ENCODE assay signal across 8 cellular contexts in genomic region chr7:93147358-93147757, GRCh38. TPM values are rescaled to one million over a fixed set of nuclear protein-coding genes. Genes with fewer than 3 reads are reported as not detected.
DNase-seq lines count a peak whose midpoint lies in the region; ATAC-seq, FAIRE-seq and TF ChIP-seq lines count a peak whose summit lies in the region.

No MANE protein-coding gene starts in this region.

- ATAC-seq in GM21515 (IDR thresholded peaks at IDR 0.05; ENCODE audit: unreplicated experiment): peak; percentile 81

- H3K27me3 ChIP-seq in KMS-11 (ENCODE audit: insufficient read depth, low read depth): no peaks in the 10 kb centered on the region

- H3K36me3 Mint-ChIP-seq in activated CD4-positive, alpha-beta T cell treated with anti-CD3 and anti-CD28 coated beads, Interleukin-2, amount 10 ng/mL, durations not matched to agents 24 days and 14 days (ENCODE audit: low read depth): peaks cover 23% of the 10 kb centered on the region
- peaks cover 21% of the 10 kb centered on the region for H3K36me3 Mint-ChIP-seq in osteocyte (ENCODE audit: unreplicated experiment)

- no peaks in the 10 kb centered on the region for H4K20me1 ChIP-seq in KMS-11 (ENCODE audit: insufficient read depth)

- H3K9ac ChIP-seq in KMS-11: peak overlapping the region; percentile 69

- no peaks in the 10 kb centered on the region for H3K27me3 Mint-ChIP-seq in activated CD4-positive, alpha-beta T cell treated with anti-CD3 and anti-CD28 coated beads, Interleukin-2, amount 10 ng/mL, durations not matched to agents 24 days and 14 days
- no peaks in the 10 kb centered on the region for H3K27me3 Mint-ChIP-seq in osteocyte (ENCODE audit: unreplicated experiment)

- H3K27ac ChIP-seq in KMS-11: peak overlapping the region; percentile 82

- H3K4me3 Mint-ChIP-seq in activated CD4-positive, alpha-beta T cell treated with anti-CD3 and anti-CD28 coated beads, Interleukin-2, amount 10 ng/mL, durations not matched to agents 24 days and 14 days: peak overlapping the region; percentile 95
- peak overlapping the region; percentile 79 for H3K4me3 Mint-ChIP-seq in osteocyte (ENCODE audit: unreplicated experiment)

- H3K4me1 Mint-ChIP-seq in activated CD4-positive, alpha-beta T cell treated with anti-CD3 and anti-CD28 coated beads, Interleukin-2, amount 10 ng/mL, durations not matched to agents 24 days and 14 days: peaks cover 40% of the 10 kb centered on the region
- H3K4me1 Mint-ChIP-seq in osteocyte (ENCODE audit: unreplicated experiment): peaks cover 41% of the 10 kb centered on the region

- peak overlapping the region; percentile 39 for H2AFZ ChIP-seq in KMS-11 (ENCODE audit: low read depth)

- peak overlapping the region; percentile 74 for H3K27ac Mint-ChIP-seq in activated CD4-positive, alpha-beta T cell treated with anti-CD3 and anti-CD28 coated beads, Interleukin-2, amount 10 ng/mL, durations not matched to agents 24 days and 14 days
- H3K27ac Mint-ChIP-seq in osteocyte (ENCODE audit: unreplicated experiment): peak overlapping the region; percentile 98

- peak overlapping the region; percentile 74 for H3K4me3 ChIP-seq in KMS-11 (IDR thresholded peaks at IDR 0.05; ENCODE audit: insufficient read depth, low read depth, low read length)
- H3K4me3 ChIP-seq in epithelial cell of esophagus (ENCODE audit: low read length): peak overlapping the region; percentile 0

- H3K79me2 ChIP-seq in KMS-11 (ENCODE audit: insufficient read depth, low read depth): peaks cover 22% of the 10 kb centered on the region; the same call in 1 of the 2 replicates

- peaks cover 3% of the 10 kb centered on the region; the same call in 1 of the 2 replicates for H3K36me3 ChIP-seq in KMS-11 (ENCODE audit: insufficient read depth)

- no peak for TF ChIP-seq CTCF in KMS-11 (conservative IDR thresholded peaks at IDR 0.05; ENCODE audit: low read depth, low read length)
- no peak for TF ChIP-seq CTCF in epithelial cell of esophagus (IDR thresholded peaks at IDR 0.05; ENCODE audit: insufficient read depth, low read depth, low read length, missing control alignments)
- no peak for TF ChIP-seq CTCF in osteocyte (IDR thresholded peaks at IDR 0.05)

- H3K4me2 ChIP-seq in KMS-11: peak overlapping the region; percentile 66

- intact Hi-C loops in activated CD4-positive, alpha-beta T cell treated with anti-CD3 and anti-CD28 coated beads, Interleukin-2, amount 10 ng/mL, durations not matched to agents 24 days and 14 days (cut with micrococcal nuclease): loop anchor here (2.0 kb wide), 1 partner anchor 85 kb away; the partner anchor contains the start of gene VPS50

- no peak for FAIRE-seq in H54 (lab: Jason Lieb, UNC)

- peaks cover 27% of the 10 kb centered on the region for H3K4me1 ChIP-seq in KMS-11 (ENCODE audit: low read depth, poor library complexity, severe bottlenecking)

- no peak for TF ChIP-seq POLR2A in H54 (IDR thresholded peaks at IDR 0.05; ENCODE audit: low read depth, low read length)

- H3K9me3 Mint-ChIP-seq in activated CD4-positive, alpha-beta T cell treated with anti-CD3 and anti-CD28 coated beads, Interleukin-2, amount 10 ng/mL, durations not matched to agents 24 days and 14 days: peaks cover 5% of the 10 kb centered on the region
- H3K9me3 Mint-ChIP-seq in osteocyte (ENCODE audit: unreplicated experiment): no peaks in the 10 kb centered on the region

- DNase-seq in ELF-1 (ENCODE audit: low read depth, low spot score) (peak; percentile 9), epithelial cell of esophagus (ENCODE audit: low read depth) (peak; percentile 21), osteocyte (ENCODE audit: extremely low spot score, unreplicated experiment) (no peak), H54 (ENCODE audit: insufficient read length, low spot score) (no peak), NCI-H82 treated with DMSO at 0.1 percent for 48 hours (lab: John Stamatoyannopoulos, UW; ENCODE audit: unreplicated experiment) (no peak)
- DNase-seq in activated CD4-positive, alpha-beta T cell treated with anti-CD3 and anti-CD28 coated beads, Interleukin-2, amount 10 ng/mL, durations not matched to agents 24 days and 14 days: peak; percentile 84

RNA-seq across cellular contexts. Expression of gene SAMD9L, which starts 0.8 kb away (rescaled TPM):
- 15.8 and 16.4 TPM in 2 replicates for total RNA-seq in activated CD4-positive, alpha-beta T cell treated with anti-CD3 and anti-CD28 coated beads, Interleukin-2, amount 10 ng/mL, durations not matched to agents 24 days and 14 days
- total RNA-seq in osteocyte: 16.8 and 17.6 TPM in 2 replicates

RNA-seq across cellular contexts. Expression of gene SAMD9, which starts 29.6 kb away (rescaled TPM):
- 8.6 and 9.4 TPM in 2 replicates for total RNA-seq in activated CD4-positive, alpha-beta T cell treated with anti-CD3 and anti-CD28 coated beads, Interleukin-2, amount 10 ng/mL, durations not matched to agents 24 days and 14 days
- total RNA-seq in osteocyte: 15.0 and 15.6 TPM in 2 replicates

Comparison
In these comparisons a context has a peak if more than half of its experiments do, and no peak if none do; other contexts are left out.
1. DNase-seq: peak in ELF-1 (single experiment), activated CD4-positive, alpha-beta T cell treated with anti-CD3 and anti-CD28 coated beads, Interleukin-2, amount 10 ng/mL, durations not matched to agents 24 days and 14 days (single experiment) and epithelial cell of esophagus (single experiment); none in osteocyte (single experiment), H54 (single experiment) and NCI-H82 treated with DMSO at 0.1 percent for 48 hours (single experiment).